ENCODE assay signal across 19 cellular contexts in genomic region chr2:235194836-235195235, GRCh38.
DNase-seq lines count a peak whose midpoint lies in the region; ATAC-seq, FAIRE-seq and TF ChIP-seq lines count a peak whose summit lies in the region.
"Had no signal": no experiment of that assay in that cellular context is flagged by ENCODE, and none has a peak within 500 bp of the region (broad histone marks: within the 10 kb centered on the region; RNA-seq: fewer than 3 reads in every experiment).

No MANE protein-coding gene starts in this region.

- FAIRE-seq in HepG2 (lab: Jason Lieb, UNC): peak; percentile 63
- FAIRE-seq: A549, G401.6, GM12892, H54 had no signal

- H3K4me1 ChIP-seq in HepG2 (ENCODE audit: insufficient read depth, low read length) (peaks cover 9% of the 10 kb centered on the region; the same call in 1 of the 2 replicates), right lobe of liver (no peaks in the 10 kb centered on the region)
- H3K4me1 ChIP-seq: A549, Caco-2, HAP-1 had no signal

- 9% methylated on average over 3 of the region's 3 CpGs for WGBS in HepG2 (ENCODE audit: low lambda C conversion rate)
- 33% methylated on average over 3 of the region's 3 CpGs for WGBS in right lobe of liver (ENCODE audit: insufficient coverage, low coverage, low lambda C conversion rate, missing lambda C conversion rate)

- intact Hi-C loops in HepG2 (cut with micrococcal nuclease; ENCODE audit: unreplicated experiment) (no loop called here), right lobe of liver (cut with DNase I) (no loop called here), dorsolateral prefrontal cortex (cut with DNase I) (loop anchor here (1.0 to 5.0 kb wide), 3 partner anchors 37 to 46 kb away; no protein-coding TSS in a partner anchor)

- in situ Hi-C loops in HepG2 (cut with HindIII; ENCODE audit: extremely low pct_ligation_motif_present, low pct_unique_long_range_greater_than_20kb): no loop called here

- no peak overlapping the region for H2AFZ ChIP-seq in HepG2 (ENCODE audit: low read length)

- no peak overlapping the region for H3K4me2 ChIP-seq in HepG2 (ENCODE audit: low read depth, low read length)
- H3K4me2 ChIP-seq: A549 had no signal

- ATAC-seq in HepG2 (peak; percentile 87), right lobe of liver (no peak), left lobe of liver (peak; percentile 19)
- ATAC-seq: A549 had no signal

- H3K9me3 ChIP-seq in HepG2 (ENCODE audit: low read length) (no peaks in the 10 kb centered on the region), right lobe of liver (no peaks in the 10 kb centered on the region)
- H3K9me3 ChIP-seq: A549, Caco-2, HAP-1 had no signal

- H3K36me3 ChIP-seq in HepG2 (replicated peaks in 1 of 2; ENCODE audit: control insufficient read depth in 1 of 2, insufficient read depth in 2 of 2, low read length in 2 of 2): no peaks in the 10 kb centered on the region
- H3K36me3 ChIP-seq in right lobe of liver: no peaks in the 10 kb centered on the region
- H3K36me3 ChIP-seq: HAP-1 had no signal

- BruUV-seq in HepG2 (replicated peaks; lab: Mats Ljungman, UMichigan): no TSS peak

- no peak for DNase-seq in HepG2 (ENCODE audit: low spot score)
- no peak for DNase-seq in right lobe of liver
- DNase-seq in dorsolateral prefrontal cortex: no peak
- DNase-seq in left lobe of liver (ENCODE audit: low spot score): no peak
- no peak for DNase-seq in NOMO-1 treated with DMSO at 0.1 percent for 48 hours (lab: John Stamatoyannopoulos, UW; ENCODE audit: unreplicated experiment)
- no peak for DNase-seq in NCI-H82 (lab: John Stamatoyannopoulos, UW)
- DNase-seq in COR-L47 (lab: John Stamatoyannopoulos, UW): no peak
- DNase-seq: 8988T; Caco-2; CD4-positive, alpha-beta memory T cell; DMS153; DND-41; GOT3; HFFc6 had no signal

- TF ChIP-seq POLR2A in HepG2 (IDR thresholded peaks at IDR 0.05; ENCODE audit: insufficient read depth in 1 of 2, low read depth in 2 of 2, low read length in 2 of 2) (no peak), right lobe of liver (IDR thresholded peaks at IDR 0.05) (no peak)

- H4K20me1 ChIP-seq in HepG2 (ENCODE audit: insufficient read depth, low read length): no peaks in the 10 kb centered on the region

- no peak overlapping the region for H3K27ac ChIP-seq in HepG2 (ENCODE audit: extremely low read length, insufficient read depth, low read length)
- H3K27ac ChIP-seq in right lobe of liver: no peak overlapping the region
- peak overlapping the region in 57 of 59 donors; percentile 27 to 95 (median 85) for H3K27ac ChIP-seq in dorsolateral prefrontal cortex
- H3K27ac ChIP-seq: A549 had no signal

- CTCF ChIA-PET in HepG2 (lab: Yijun Ruan, JAX; ENCODE audit: low intra/inter-chr PET ratio, low total read pairs): no interaction called here

- TF ChIP-seq RAD21 in HepG2 (CRISPR knock-in tag; IDR thresholded peaks at IDR 0.05): no peak

- H3K4me3 ChIP-seq in HepG2 (replicated peaks in 1 of 3; ENCODE audit: insufficient read depth in 1 of 3, low read depth in 2 of 3, low read length in 3 of 3) (no peak overlapping the region), right lobe of liver (no peak overlapping the region), dorsolateral prefrontal cortex (no peak overlapping the region)
- H3K4me3 ChIP-seq: A549, HAP-1 had no signal

- H3K27me3 ChIP-seq in HepG2 (ENCODE audit: control insufficient read depth in 1 of 2, insufficient read depth in 2 of 2, low read length in 2 of 2) (peaks cover 2 to 18% of the 10 kb centered on the region in 2 experiments; a peak in 4 of 5 replicates), right lobe of liver (no peaks in the 10 kb centered on the region), dorsolateral prefrontal cortex (peaks cover 0 to 6% (median 0%) of the 10 kb centered on the region in 45 donors)

- POLR2A ChIA-PET in HepG2 (lab: Yijun Ruan, JAX): no interaction called here

- TF ChIP-seq CTCF in HepG2 (CRISPR knock-in tag; IDR thresholded peaks at IDR 0.05) (no peak), right lobe of liver (IDR thresholded peaks at IDR 0.05) (no peak), dorsolateral prefrontal cortex (IDR thresholded peaks at IDR 0.05 in 54 of 56, conservative IDR thresholded peaks at IDR 0.05 in 2 of 56; ENCODE audit: low read depth in 1 of 56, partially characterized antibody in 56 of 56) (no peak)

- TF ChIP-seq EP300 in HepG2 (IDR thresholded peaks at IDR 0.05; ENCODE audit: low read depth in 2 of 2, low read length in 2 of 2): no peak
- TF ChIP-seq EP300 in HepG2 (CRISPR knock-in tag; IDR thresholded peaks at IDR 0.05; ENCODE audit: borderline replicate concordance): no peak

- H3K79me2 ChIP-seq in HepG2 (ENCODE audit: insufficient read depth, low read length): no peaks in the 10 kb centered on the region

- H3K9ac ChIP-seq in HepG2 (ENCODE audit: insufficient read depth, low read depth, low read length): no peak overlapping the region

TF ChIP-seq in HepG2, 621 proteins besides CTCF, POLR2A, EP300 and RAD21 (continues in another document):
- TF ChIP-seq ZNF382 (CRISPR knock-in tag; IDR thresholded peaks at IDR 0.05; ENCODE audit: borderline replicate concordance) (no peak), ZNF639 (CRISPR knock-in tag; conservative IDR thresholded peaks at IDR 0.05) (no peak), ZNF720 (CRISPR knock-in tag; IDR thresholded peaks at IDR 0.05) (no peak), SMAD3 (CRISPR knock-in tag; IDR thresholded peaks at IDR 0.05) (no peak), ZNF724P (CRISPR knock-in tag; IDR thresholded peaks at IDR 0.05; ENCODE audit: borderline replicate concordance) (no peak), ZNF678 (CRISPR knock-in tag; IDR thresholded peaks at IDR 0.05) (no peak), HNF4A (CRISPR knock-in tag; IDR thresholded peaks at IDR 0.05) (peak; percentile 70), MIER2 (CRISPR knock-in tag; IDR thresholded peaks at IDR 0.05) (no peak), ZBTB26 (CRISPR knock-in tag; IDR thresholded peaks at IDR 0.05; ENCODE audit: borderline replicate concordance) (peak; percentile 70; the same call in 1 of the 2 replicates), FOXA3 (CRISPR knock-in tag; IDR thresholded peaks at IDR 0.05) (no peak), NFE2L1 (CRISPR knock-in tag; IDR thresholded peaks at IDR 0.05; ENCODE audit: borderline replicate concordance) (no peak), ZNF343 (CRISPR knock-in tag; IDR thresholded peaks at IDR 0.05) (no peak), FOXJ3 (CRISPR knock-in tag; IDR thresholded peaks at IDR 0.05; ENCODE audit: borderline replicate concordance) (no peak), HNF4G (IDR thresholded peaks at IDR 0.05; ENCODE audit: borderline replicate concordance, low read depth, low read length) (0 out of 2 replicates have a peak, but pooled peaks have one; percentile 22), HNF4G (CRISPR knock-in tag; IDR thresholded peaks at IDR 0.05; ENCODE audit: borderline replicate concordance, low read depth) (no peak), PRPF4 (IDR thresholded peaks at IDR 0.05; ENCODE audit: low read depth, low read length, poor library complexity, severe bottlenecking) (no peak), ZNF570 (CRISPR knock-in tag; IDR thresholded peaks at IDR 0.05; ENCODE audit: borderline replicate concordance) (no peak), ZNF292 (CRISPR knock-in tag; IDR thresholded peaks at IDR 0.05; ENCODE audit: borderline replicate concordance, low read depth) (peak; percentile 37; the same call in 1 of the 2 replicates), MLXIP (CRISPR knock-in tag; IDR thresholded peaks at IDR 0.05; ENCODE audit: borderline replicate concordance) (no peak), ZNF792 (CRISPR knock-in tag; IDR thresholded peaks at IDR 0.05) (no peak), ZNF264 (CRISPR knock-in tag; IDR thresholded peaks at IDR 0.05) (no peak), ZNF501 (CRISPR knock-in tag; IDR thresholded peaks at IDR 0.05) (no peak)

Comparison
In these comparisons a context has a peak if more than half of its experiments do, and no peak if none do; other contexts are left out.
1. ATAC-seq: peak in HepG2 (single experiment) and left lobe of liver (single experiment); none in right lobe of liver (0 of 4).
2. H3K27ac ChIP-seq: peak in dorsolateral prefrontal cortex (57 of 59); none in HepG2 (single experiment) and right lobe of liver (0 of 3).
3. intact Hi-C loops: an anchor here in dorsolateral prefrontal cortex (1.0 to 5.0 kb wide); none called in HepG2 and right lobe of liver.